ENCODE assay signal across 34 cellular contexts in genomic region chr5:146515473-146516150, GRCh38. TPM values are rescaled to one million over a fixed set of nuclear protein-coding genes. Genes with fewer than 3 reads are reported as not detected.
DNase-seq lines count a peak whose midpoint lies in the region; ATAC-seq, FAIRE-seq and TF ChIP-seq lines count a peak whose summit lies in the region.
"Had no signal": no experiment of that assay in that cellular context is flagged by ENCODE, and none has a peak within 500 bp of the region (broad histone marks: within the 10 kb centered on the region; RNA-seq: fewer than 3 reads in every experiment).

No MANE protein-coding gene starts in this region.

- DNase-seq in A549 (ENCODE audit: low read depth in 1 of 2, low spot score in 1 of 2): no peak
- peak; percentile 58 for DNase-seq in WERI-Rb-1
- DNase-seq in inferior parietal cortex (ENCODE audit: extremely low spot score): peak; percentile 53
- DNase-seq in suprapubic skin (ENCODE audit: low spot score in 2 of 2): no peak
- DNase-seq in lower leg skin (ENCODE audit: low spot score in 2 of 2): no peak
- DNase-seq: activated CD4-positive, alpha-beta T cell treated with anti-CD3 and anti-CD28 coated beads, Interleukin-2, amount 50 U/mL, for 48 hours; activated CD4-positive, CD25-positive, alpha-beta regulatory T cell; activated CD8-positive, alpha-beta memory T cell treated with anti-CD3 and anti-CD28 coated beads, Interleukin-2, amount 50 U/mL, for 4 hours; activated naive CD4-positive, alpha-beta T cell treated with anti-CD3 and anti-CD28 coated beads, Interleukin-2, amount 10 ng/mL, durations not matched to agents 7 days and 5 days; effector CD4-positive, alpha-beta T cell; heart right ventricle; kidney glomerular epithelial cell; lower lobe of right lung; MG63; NCI-H1417 treated with DMSO at 0.1 percent for 48 hours; NCI-H2081 treated with DMSO at 0.1 percent for 48 hours; NCI-H226; NCI-H774; nephron progenitor cell; pancreas; Right ventricle myocardium superior; stimulated activated CD4-positive, alpha-beta T cell treated with anti-CD3 and anti-CD28 coated beads, Interleukin-1b, Interleukin-23, amount 100 ng/mL, for 48 hours; stimulated activated CD8-positive, alpha-beta memory T cell treated with anti-CD3 and anti-CD28 coated beads, Interleukin-4, amount 100 ng/mL, for 48 hours; T1000; trophoblast cell had no signal

- H3K36me3 ChIP-seq in DOHH2 (ENCODE audit: control insufficient read depth, low read length): peaks cover 18% of the 10 kb centered on the region
- H3K36me3 ChIP-seq in WERI-Rb-1: peaks cover 20% of the 10 kb centered on the region
- H3K36me3 ChIP-seq in suprapubic skin: peaks cover 14% of the 10 kb centered on the region

- no peaks in the 10 kb centered on the region for H3K79me2 ChIP-seq in DOHH2 (ENCODE audit: control insufficient read depth, low read length)

- TF ChIP-seq EP300 in A549 (IDR thresholded peaks at IDR 0.05): no peak
- no peak for TF ChIP-seq EP300 in suprapubic skin (IDR thresholded peaks at IDR 0.05)

- H3F3A ChIP-seq in DOHH2 (ENCODE audit: control insufficient read depth, insufficient read depth): peaks cover 27% of the 10 kb centered on the region

- ATAC-seq in A549: peak; percentile 43 to 51; a peak in 4 of 6 replicates
- ATAC-seq in GM21367 (IDR thresholded peaks at IDR 0.05; ENCODE audit: unreplicated experiment): no peak
- no peak for ATAC-seq in GM19455 (IDR thresholded peaks at IDR 0.05; ENCODE audit: unreplicated experiment)
- ATAC-seq: heart right ventricle, lower lobe of right lung, pancreas had no signal

- no peak overlapping the region for H3K4me2 ChIP-seq in A549
- H3K4me2 ChIP-seq in DOHH2 (ENCODE audit: low read length): peak overlapping the region; percentile 34
- H3K4me2 ChIP-seq: smooth muscle cell had no signal

- WGBS in A549 (ENCODE audit: missing lambda C conversion rate): 71% methylated on average over 10 of the region's 10 CpGs
- WGBS in suprapubic skin: 84% methylated on average over 9 of the region's 10 CpGs
- 84 to 86% methylated on average over 10 of the region's 10 CpGs for WGBS in lower leg skin, 2 donors

- no peak for TF ChIP-seq POLR2A in A549 (IDR thresholded peaks at IDR 0.05; ENCODE audit: low read length)
- TF ChIP-seq POLR2A in suprapubic skin (IDR thresholded peaks at IDR 0.05): no peak
- TF ChIP-seq POLR2A in lower leg skin (IDR thresholded peaks at IDR 0.05): no peak

- H3K4me3 ChIP-seq in A549: no peak overlapping the region
- 0 out of 2 replicates have a peak overlapping the region, but pooled peaks have one; percentile 14 for H3K4me3 ChIP-seq in DOHH2 (ENCODE audit: low read length)
- H3K4me3 ChIP-seq in WERI-Rb-1 (ENCODE audit: low read depth, low read length): no peak overlapping the region
- no peak overlapping the region for H3K4me3 ChIP-seq in suprapubic skin
- H3K4me3 ChIP-seq in lower leg skin (ENCODE audit: low read depth, poor library complexity, severe bottlenecking): no peak overlapping the region
- H3K4me3 ChIP-seq: heart right ventricle, lower lobe of right lung, MG63, pancreas, right atrium auricular region, smooth muscle cell had no signal

- no peaks in the 10 kb centered on the region for H4K20me1 ChIP-seq in DOHH2 (ENCODE audit: control insufficient read depth, insufficient read depth, low read depth, low read length)

- TF ChIP-seq CTCF in A549 (IDR thresholded peaks at IDR 0.05) (no peak), DOHH2 (IDR thresholded peaks at IDR 0.05; ENCODE audit: low read depth, low read length, poor library complexity, severe bottlenecking) (no peak), WERI-Rb-1 (IDR thresholded peaks at IDR 0.05; ENCODE audit: low read depth, low read length) (no peak), suprapubic skin (IDR thresholded peaks at IDR 0.05) (no peak), lower leg skin (IDR thresholded peaks at IDR 0.05) (no peak)

- TF ChIP-seq RAD21 in A549 (conservative IDR thresholded peaks at IDR 0.05 in 1 of 2, IDR thresholded peaks at IDR 0.05 in 1 of 2): no peak

- H3K27ac ChIP-seq in A549: no peak overlapping the region
- no peak overlapping the region for H3K27ac ChIP-seq in DOHH2 (ENCODE audit: low read depth, low read length)
- H3K27ac ChIP-seq in WERI-Rb-1: peak overlapping the region; percentile 9
- no peak overlapping the region for H3K27ac ChIP-seq in suprapubic skin
- H3K27ac ChIP-seq: heart right ventricle, lower lobe of right lung, pancreas, right atrium auricular region had no signal

- H3K27me3 ChIP-seq in DOHH2 (ENCODE audit: control insufficient read depth, low read length) (peaks cover 3% of the 10 kb centered on the region; the same call in 1 of the 2 replicates), WERI-Rb-1 (ENCODE audit: insufficient read depth, low read depth, severe bottlenecking) (no peaks in the 10 kb centered on the region), suprapubic skin (no peaks in the 10 kb centered on the region)
- H3K27me3 ChIP-seq: MG63, pancreas, right atrium auricular region had no signal

- no peaks in the 10 kb centered on the region for H3K9me2 ChIP-seq in DOHH2 (replicated peaks; ENCODE audit: control insufficient read depth, low read length)

- POLR2A ChIA-PET in A549 (lab: Yijun Ruan, JAX): no interaction called here

- H3K4me1 ChIP-seq in A549 (no peaks in the 10 kb centered on the region), DOHH2 (ENCODE audit: control insufficient read depth, low read length) (peaks cover 25% of the 10 kb centered on the region), suprapubic skin (no peaks in the 10 kb centered on the region)
- H3K4me1 ChIP-seq: heart right ventricle, lower lobe of right lung, pancreas, right atrium auricular region had no signal

- H3K9me3 ChIP-seq in A549 (no peaks in the 10 kb centered on the region), DOHH2 (ENCODE audit: control insufficient read depth, insufficient read depth, low read length) (no peaks in the 10 kb centered on the region), WERI-Rb-1 (ENCODE audit: severe bottlenecking) (no peaks in the 10 kb centered on the region), suprapubic skin (no peaks in the 10 kb centered on the region)
- H3K9me3 ChIP-seq: heart right ventricle, lower lobe of right lung, MG63, pancreas, right atrium auricular region had no signal

- CTCF ChIA-PET in A549 (lab: Yijun Ruan, JAX): interaction anchor here (1.6 kb wide), 1 partner anchor 26 kb away, joined by 4 read pairs; no protein-coding TSS in a partner anchor

- FAIRE-seq in A549 (lab: Jason Lieb, UNC): no peak
- FAIRE-seq: pancreas had no signal

- intact Hi-C loops in lower leg skin (cut with DNase I; ENCODE audit: low total_unique reads): no loop called here

TF ChIP-seq in A549, 52 proteins besides CTCF, POLR2A, EP300 and RAD21:
- TF ChIP-seq FOSL2 (IDR thresholded peaks at IDR 0.05) (no peak), FOSL2 (CRISPR knock-in tag; IDR thresholded peaks at IDR 0.05) (no peak), JUN (IDR thresholded peaks at IDR 0.05) (no peak), SMC3 (IDR thresholded peaks at IDR 0.05) (no peak), ZNF302 (CRISPR knock-in tag; IDR thresholded peaks at IDR 0.05) (no peak), CHD4 (IDR thresholded peaks at IDR 0.05; ENCODE audit: borderline replicate concordance) (no peak), SREBF2 (IDR thresholded peaks at IDR 0.05) (no peak)
TF ChIP-seq in A549: peak in this region for 0.

RNA-seq across cellular contexts. Expression of gene GPR151, which starts 0.4 kb away (rescaled TPM):
- not detected in 2 replicates for polyA plus RNA-seq in A549 (2011; rRNA removed)
- not detected in 2 replicates for polyA plus RNA-seq in A549 (2012; cell fraction: cytosol; rRNA removed)
- polyA plus RNA-seq in A549 (2012; cell fraction: nucleus; rRNA removed): not detected in 2 replicates
- not detected in 3 replicates for polyA plus RNA-seq in A549 (2017; fragmentation: RNase III; extraction: RNeasy Plus Mini Kit Qiagen cat#74134 plus additional on column Dnase treatment)
- not detected in 2 replicates for polyA minus RNA-seq in A549 (2011; rRNA and poly(A)+ RNA removed)
- total RNA-seq in suprapubic skin: not detected
- not detected for total RNA-seq in lower leg skin
- total RNA-seq: epithelial cell of proximal tubule, fibroblast of villous mesenchyme, H4, heart right ventricle, lower lobe of right lung, mucosa of gallbladder, pancreas, right atrium auricular region, Right ventricle myocardium superior, smooth muscle cell had no signal
- polyA plus RNA-seq: heart right ventricle, pancreas, smooth muscle cell had no signal

Comparison
In these comparisons a context has a peak if more than half of its experiments do, and no peak if none do; other contexts are left out.
1. ATAC-seq: peak in A549 (2 of 2); none in GM21367 (single experiment) and GM19455 (single experiment).
2. DNase-seq: peak in WERI-Rb-1 (single experiment) and inferior parietal cortex (single experiment); none in A549 (0 of 2), suprapubic skin (0 of 2) and lower leg skin (0 of 2).